21 cellular contexts compared by ENCODE assay signal in genomic region chr20:4697189-4697873, GRCh38. TPM values are rescaled to one million over a fixed set of nuclear protein-coding genes. Genes with fewer than 3 reads are reported as not detected.
A peak's percentile ranks its signal among the peaks of the same experiment; 100 is the strongest.
DNase-seq lines count a peak whose midpoint lies in the region; ATAC-seq and TF ChIP-seq lines count a peak whose summit lies in the region.
"Had no signal": no experiment of that assay in that cellular context is flagged by ENCODE, and none has a peak within 500 bp of the region (broad histone marks: within the 10 kb centered on the region; RNA-seq: fewer than 3 reads in every experiment).

No MANE protein-coding gene starts in this region.

- H3K23ac ChIP-seq in mesendoderm (ENCODE audit: low read length), result no peak overlapping the region

- no peaks in the 10 kb centered on the region for H3K4me1 ChIP-seq in CD8-positive, alpha-beta T cell (ENCODE audit: insufficient read depth, low read length)
- H3K4me1 ChIP-seq in mesendoderm (ENCODE audit: control insufficient read depth, low read depth, low read length) (no peaks in the 10 kb centered on the region), body of pancreas (no peaks in the 10 kb centered on the region)
- H3K4me1 ChIP-seq: adrenal gland, BE2C had no signal

- no peak for ATAC-seq in CD8-positive, alpha-beta T cell
- no peak for ATAC-seq in body of pancreas
- no peak for ATAC-seq in HG03196 (IDR thresholded peaks at IDR 0.05; ENCODE audit: unreplicated experiment)
- ATAC-seq in GM21526 (IDR thresholded peaks at IDR 0.05; ENCODE audit: low FRiP score, unreplicated experiment), result no peak
- ATAC-seq: gastroesophageal sphincter, left colon had no signal

- TF ChIP-seq POLR2A in body of pancreas (IDR thresholded peaks at IDR 0.05), result no peak

- no peak overlapping the region for H3K9ac ChIP-seq in mesendoderm (ENCODE audit: low read length)

- H3K27me3 ChIP-seq in CD8-positive, alpha-beta T cell (ENCODE audit: insufficient read depth, low read length), result no peaks in the 10 kb centered on the region
- H3K27me3 ChIP-seq in mesendoderm (ENCODE audit: insufficient read depth, low read length, poor library complexity), result no peaks in the 10 kb centered on the region
- no peaks in the 10 kb centered on the region for H3K27me3 ChIP-seq in body of pancreas
- H3K27me3 ChIP-seq: adrenal gland, BE2C, gastroesophageal sphincter had no signal

- POLR2A ChIA-PET in CD8-positive, alpha-beta T cell (lab: Charles Lee), result no interaction called here

- intact Hi-C loops in CD8-positive, alpha-beta T cell (cut with DNase I, micrococcal nuclease), result loop anchor here in 1 of 2 experiments (5.0 kb wide), 1 partner anchor 40 kb away; no protein-coding TSS in a partner anchor
- intact Hi-C loops in body of pancreas (cut with DNase I), result no loop called here

- no peak overlapping the region for H3K4me2 ChIP-seq in mesendoderm (ENCODE audit: low read length)

- peaks cover 37% of the 10 kb centered on the region for H3K4me1 Mint-ChIP-seq in CD8-positive, alpha-beta T cell (ENCODE audit: low read depth)
- peaks cover 23% of the 10 kb centered on the region for H3K4me1 Mint-ChIP-seq in activated naive CD8-positive, alpha-beta T cell treated with anti-CD3 and anti-CD28 coated beads for 36 hours

- no peak overlapping the region for H2BK15ac ChIP-seq in mesendoderm (replicated peaks; ENCODE audit: low read depth)

- H3K4me3 ChIP-seq in CD8-positive, alpha-beta T cell (ENCODE audit: low read depth, low read length), result no peak overlapping the region
- no peak overlapping the region for H3K4me3 ChIP-seq in mesendoderm (ENCODE audit: low read length)
- H3K4me3 ChIP-seq in body of pancreas, result no peak overlapping the region
- H3K4me3 ChIP-seq: adrenal gland, gastroesophageal sphincter had no signal

- H3K18ac ChIP-seq in mesendoderm (ENCODE audit: low read length), result no peak overlapping the region

- peak; percentile 38 for DNase-seq in Ammon's horn (ENCODE audit: low spot score)
- DNase-seq in CD8-positive, alpha-beta T cell, result no peak
- no peak for DNase-seq in activated naive CD8-positive, alpha-beta T cell treated with anti-CD3 and anti-CD28 coated beads for 36 hours
- DNase-seq in mesendoderm, result no peak
- DNase-seq in body of pancreas, result no peak
- DNase-seq: activated CD4-positive, alpha-beta T cell treated with anti-CD3 and anti-CD28 coated beads, Interleukin-2, amount 50 U/mL, for 1 hour; activated T-cell treated with anti-CD3 and anti-CD28 coated beads, Interleukin-2, amount 50 U/mL, for 48 hours; adrenal gland; BE2C; Kasumi-1; left colon; NCI-H1092 treated with DMSO at 0.1 percent for 48 hours; NCI-H2107; NCI-H526 treated with DMSO at 0.1 percent for 48 hours; stimulated activated CD8-positive, alpha-beta memory T cell treated with anti-CD3 and anti-CD28 coated beads, Interleukin-4, amount 100 ng/mL, for 48 hours had no signal

- TF ChIP-seq CTCF in CD8-positive, alpha-beta T cell (IDR thresholded peaks at IDR 0.05), result no peak
- no peak for TF ChIP-seq CTCF in body of pancreas (IDR thresholded peaks at IDR 0.05)

- H3K36me3 ChIP-seq in CD8-positive, alpha-beta T cell (ENCODE audit: insufficient read depth, low read length), result peaks cover 6% of the 10 kb centered on the region
- H3K36me3 ChIP-seq in mesendoderm (ENCODE audit: control insufficient read depth, insufficient read depth, low read length) (peaks cover 1% of the 10 kb centered on the region), body of pancreas (replicated peaks in 1 of 2; ENCODE audit: insufficient read depth in 1 of 2, low read depth in 2 of 2) (peaks cover 0 to 8% of the 10 kb centered on the region in 2 donors)

- H4K8ac ChIP-seq in mesendoderm (ENCODE audit: low read depth, low read length), result no peak overlapping the region

- CTCF ChIA-PET in CD8-positive, alpha-beta T cell (lab: Charles Lee), result interaction anchor here (0.9 to 1.3 kb wide), 3 partner anchors 13 to 82 kb away, joined by 3 to 4 read pairs (median 3); no protein-coding TSS in a partner anchor

- no peak overlapping the region for H3K27ac ChIP-seq in CD8-positive, alpha-beta T cell (ENCODE audit: low read depth, low read length)
- H3K27ac ChIP-seq in mesendoderm (ENCODE audit: low read depth, low read length), result no peak overlapping the region
- H3K27ac ChIP-seq in body of pancreas, result no peak overlapping the region
- H3K27ac ChIP-seq: adrenal gland, gastroesophageal sphincter had no signal

- peak overlapping the region; percentile 29 for H3K27ac Mint-ChIP-seq in CD8-positive, alpha-beta T cell
- H3K27ac Mint-ChIP-seq in activated naive CD8-positive, alpha-beta T cell treated with anti-CD3 and anti-CD28 coated beads for 36 hours, result peak overlapping the region; percentile 66

- H3K79me2 ChIP-seq in mesendoderm (ENCODE audit: control insufficient read depth, insufficient read depth, low read length), result peaks cover 13% of the 10 kb centered on the region

- H2BK120ac ChIP-seq in mesendoderm (ENCODE audit: low read depth, low read length), result no peak overlapping the region

- peaks cover 13% of the 10 kb centered on the region for H3K79me1 ChIP-seq in mesendoderm (ENCODE audit: low read length)

- no peak overlapping the region for H2AK5ac ChIP-seq in mesendoderm (ENCODE audit: low read length)

- no peak overlapping the region for H3K4me3 Mint-ChIP-seq in CD8-positive, alpha-beta T cell
- no peak overlapping the region for H3K4me3 Mint-ChIP-seq in activated naive CD8-positive, alpha-beta T cell treated with anti-CD3 and anti-CD28 coated beads for 36 hours

- no peak overlapping the region for H2BK5ac ChIP-seq in mesendoderm (ENCODE audit: low read length)

- no CpG with 5 or more reads among the region's 7 CpGs for WGBS in mesendoderm (ENCODE audit: extremely low coverage, insufficient coverage, low lambda C conversion rate)
- WGBS in body of pancreas, 2 donors, result 90 to 91% methylated on average over 7 of the region's 7 CpGs

- no peak overlapping the region for H4K5ac ChIP-seq in mesendoderm (ENCODE audit: low read length)

- H3K36me3 Mint-ChIP-seq in CD8-positive, alpha-beta T cell, result peaks cover 40% of the 10 kb centered on the region
- peaks cover 47% of the 10 kb centered on the region for H3K36me3 Mint-ChIP-seq in activated naive CD8-positive, alpha-beta T cell treated with anti-CD3 and anti-CD28 coated beads for 36 hours

- H3K9me3 ChIP-seq in CD8-positive, alpha-beta T cell (ENCODE audit: low read length), result no peaks in the 10 kb centered on the region
- H3K9me3 ChIP-seq in body of pancreas, result no peaks in the 10 kb centered on the region
- H3K9me3 ChIP-seq: adrenal gland, BE2C, gastroesophageal sphincter had no signal

- peak overlapping the region; percentile 11 for H3K56ac ChIP-seq in mesendoderm (ENCODE audit: low read length)

- no peaks in the 10 kb centered on the region for H3K27me3 Mint-ChIP-seq in CD8-positive, alpha-beta T cell (ENCODE audit: low read depth)
- H3K27me3 Mint-ChIP-seq in activated naive CD8-positive, alpha-beta T cell treated with anti-CD3 and anti-CD28 coated beads for 36 hours, result no peaks in the 10 kb centered on the region

- no peak overlapping the region for H3K4ac ChIP-seq in mesendoderm (ENCODE audit: low read depth, low read length)

- no peaks in the 10 kb centered on the region for H3K9me3 Mint-ChIP-seq in CD8-positive, alpha-beta T cell
- no peaks in the 10 kb centered on the region for H3K9me3 Mint-ChIP-seq in activated naive CD8-positive, alpha-beta T cell treated with anti-CD3 and anti-CD28 coated beads for 36 hours

RNA-seq across cellular contexts. Expression of gene PRNP, which starts 11.1 kb away (rescaled TPM):
- 100 to 1,000 TPM; 110 to 113 TPM for total RNA-seq in CD8-positive, alpha-beta T cell
- total RNA-seq in activated naive CD8-positive, alpha-beta T cell treated with anti-CD3 and anti-CD28 coated beads for 36 hours, result 10 to 100 TPM; 40.5 to 41.8 TPM
- 27.3 TPM for polyA plus RNA-seq in mesendoderm (2013, experiment 1 of 2)
- polyA plus RNA-seq in mesendoderm (2013, experiment 2 of 2), result 28.4 TPM
- 10 to 100 TPM; 25.1 to 39.2 TPM for total RNA-seq in body of pancreas

RNA-seq across cellular contexts. Expression of gene PRND, which starts 24.4 kb away (rescaled TPM):
- not detected for total RNA-seq in CD8-positive, alpha-beta T cell
- total RNA-seq in activated naive CD8-positive, alpha-beta T cell treated with anti-CD3 and anti-CD28 coated beads for 36 hours, result not detected
- 2.9 TPM for polyA plus RNA-seq in mesendoderm (2013, experiment 1 of 2)
- polyA plus RNA-seq in mesendoderm (2013, experiment 2 of 2), result 2.8 TPM
- total RNA-seq in body of pancreas, result not detected
- total RNA-seq: adrenal gland, gastroesophageal sphincter, HT-29, renal cortical epithelial cell had no signal
- polyA plus RNA-seq: adrenal gland, esophagus had no signal
